ENCODE assay signal across 9 cellular contexts in the genomic region with DNA sequence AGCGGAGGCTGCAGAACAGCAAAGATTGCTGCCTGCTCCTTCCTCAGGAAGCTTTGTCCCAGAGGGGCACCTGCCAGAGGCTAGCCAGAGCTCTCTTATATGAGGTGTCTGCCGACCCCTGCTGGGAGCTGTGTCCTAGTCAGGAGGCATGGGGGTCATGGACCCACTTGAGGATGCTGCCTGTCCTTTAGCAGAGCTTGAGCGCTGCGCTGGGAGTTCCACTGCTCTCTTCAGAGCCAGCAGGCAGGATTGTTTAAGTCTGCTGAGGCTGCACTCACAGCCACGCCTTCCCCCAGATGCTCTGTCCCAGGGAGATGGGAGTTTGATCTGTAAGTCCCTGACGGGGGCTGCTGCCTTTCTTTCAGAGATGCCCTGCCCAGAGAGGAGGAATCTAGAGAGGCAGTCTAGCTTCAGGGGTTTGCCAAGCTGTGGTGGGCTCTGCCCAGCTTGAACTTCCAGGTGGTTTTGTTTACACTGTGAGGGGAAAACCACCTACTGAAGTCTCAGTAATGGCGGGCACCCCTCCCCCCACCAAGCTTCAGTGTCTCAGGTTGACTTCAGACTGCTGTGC.
DNase-seq lines count a peak whose midpoint lies in the region; FAIRE-seq lines count a peak whose summit lies in the region.
"Had no signal": no experiment of that assay in that cellular context is flagged by ENCODE, and none has a peak within 500 bp of the region (broad histone marks: within the 10 kb centered on the region; RNA-seq: fewer than 3 reads in every experiment).

No MANE protein-coding gene starts in this region.

- no peak for FAIRE-seq in urothelium cell line (lab: Jason Lieb, UNC)

- DNase-seq in NCI-H82 (lab: John Stamatoyannopoulos, UW) (peak; percentile 53), NCI-H82 treated with DMSO at 0.1 percent for 48 hours (lab: John Stamatoyannopoulos, UW; ENCODE audit: unreplicated experiment) (no peak), NCI-H510A treated with DMSO at 0.1 percent for 48 hours (lab: John Stamatoyannopoulos, UW) (peak; percentile 22), cortex of kidney (lab: John Stamatoyannopoulos, UW) (no peak), NCI-H748 (lab: John Stamatoyannopoulos, UW; ENCODE audit: unreplicated experiment) (no peak), urothelium cell line (ENCODE audit: low spot score) (no peak)
- DNase-seq in activated naive CD4-positive, alpha-beta T cell treated with anti-CD3 and anti-CD28 coated beads, Interleukin-2, amount 50 U/mL, for 16 hours = peak; percentile 47
- peak; percentile 32 to 54 (median 48) for DNase-seq in stimulated activated naive CD4-positive, alpha-beta T cell (lab: John Stamatoyannopoulos, UW)
- DNase-seq: stomach had no signal

Comparison
In these comparisons a context has a peak if more than half of its experiments do, and no peak if none do; other contexts are left out.
1. DNase-seq: peak in NCI-H82 (single experiment), NCI-H510A treated with DMSO at 0.1 percent for 48 hours (single experiment), activated naive CD4-positive, alpha-beta T cell treated with anti-CD3 and anti-CD28 coated beads, Interleukin-2, amount 50 U/mL, for 16 hours (single experiment) and stimulated activated naive CD4-positive, alpha-beta T cell (6 of 6); none in NCI-H82 treated with DMSO at 0.1 percent for 48 hours (single experiment), cortex of kidney (single experiment), NCI-H748 (single experiment) and urothelium cell line (single experiment).